ENCODE assay signal across 1 cellular context in the genomic region with DNA sequence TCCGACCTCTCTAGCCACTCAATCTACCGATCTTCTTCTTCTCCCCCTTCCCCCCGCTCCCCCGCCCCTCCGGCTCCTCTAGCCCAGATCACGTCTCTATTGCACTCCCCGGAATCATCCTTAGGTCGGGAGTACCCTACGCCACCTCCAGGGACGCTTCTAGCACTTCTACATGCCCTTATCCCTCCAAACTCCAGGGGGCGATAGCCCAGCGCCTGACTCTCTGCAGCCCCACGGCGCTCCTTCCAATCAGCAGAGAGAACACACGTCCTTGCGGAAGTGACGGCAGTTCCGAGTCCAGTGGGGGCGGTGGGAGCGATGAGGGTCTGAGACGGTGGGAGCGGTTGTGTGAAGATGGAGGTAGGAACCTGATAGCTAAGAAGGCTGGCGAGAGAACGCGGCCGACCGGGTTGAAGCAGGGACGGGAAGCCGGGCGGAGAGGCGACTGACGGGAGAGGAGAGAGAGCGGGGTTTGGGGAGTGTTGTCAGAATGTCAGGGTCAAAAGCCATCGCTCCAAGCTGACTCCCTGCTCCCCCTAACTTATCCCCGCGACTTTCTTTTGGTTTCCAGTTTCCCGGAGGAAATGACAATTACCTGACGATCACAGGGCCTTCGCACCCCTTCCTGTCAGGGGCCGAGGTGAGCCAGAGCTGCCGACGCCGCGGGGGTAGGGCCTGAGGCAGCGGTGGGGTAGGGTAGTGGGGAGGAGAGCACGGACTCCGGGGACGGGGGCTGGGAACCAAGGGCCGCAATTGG.
TF ChIP-seq lines count a peak whose summit lies in the region.

A gene (minus strand): TSS at position 35 of the 757 bp plus-strand sequence. CDS start 87 bp downstream, outside the sequence.
A gene (plus strand): TSS at position 271 of the 757 bp plus-strand sequence. CDS start 84 bp downstream, at position 355.

TF ChIP-seq in HepG2, 621 proteins besides CTCF, POLR2A, EP300 and RAD21 (continued from another document and continues in another):
- no peak for TF ChIP-seq SETDB1 (CRISPR knock-in tag; IDR thresholded peaks at IDR 0.05; ENCODE audit: borderline replicate concordance)
- TF ChIP-seq, protein P1, sequence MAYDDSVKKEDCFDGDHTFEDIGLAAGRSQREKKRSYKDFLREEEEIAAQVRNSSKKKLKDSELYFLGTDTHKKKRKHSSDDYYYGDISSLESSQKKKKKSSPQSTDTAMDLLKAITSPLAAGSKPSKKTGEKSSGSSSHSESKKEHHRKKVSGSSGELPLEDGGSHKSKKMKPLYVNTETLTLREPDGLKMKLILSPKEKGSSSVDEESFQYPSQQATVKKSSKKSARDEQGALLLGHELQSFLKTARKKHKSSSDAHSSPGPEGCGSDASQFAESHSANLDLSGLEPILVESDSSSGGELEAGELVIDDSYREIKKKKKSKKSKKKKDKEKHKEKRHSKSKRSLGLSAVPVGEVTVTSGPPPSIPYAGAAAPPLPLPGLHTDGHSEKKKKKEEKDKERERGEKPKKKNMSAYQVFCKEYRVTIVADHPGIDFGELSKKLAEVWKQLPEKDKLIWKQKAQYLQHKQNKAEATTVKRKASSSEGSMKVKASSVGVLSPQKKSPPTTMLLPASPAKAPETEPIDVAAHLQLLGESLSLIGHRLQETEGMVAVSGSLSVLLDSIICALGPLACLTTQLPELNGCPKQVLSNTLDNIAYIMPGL (CRISPR knock-in tag; IDR thresholded peaks at IDR 0.05; ENCODE audit: borderline replicate concordance in 1 of 2, low read depth in 1 of 2) = peak; percentile 86 to 97; a peak in 3 of 4 replicates
- TF ChIP-seq SKI (IDR thresholded peaks at IDR 0.05; ENCODE audit: partially characterized antibody) = peak; percentile 49
- TF ChIP-seq SMC3 (IDR thresholded peaks at IDR 0.05; ENCODE audit: low read length) = peak; percentile 61
- TF ChIP-seq ZNF713 (CRISPR knock-in tag; IDR thresholded peaks at IDR 0.05) = 0 out of 2 replicates have a peak, but pooled peaks have one; percentile 73
- TF ChIP-seq SMAD9 (CRISPR knock-in tag; IDR thresholded peaks at IDR 0.05) = 0 out of 2 replicates have a peak, but pooled peaks have one; percentile 38
- TF ChIP-seq, protein P2, sequence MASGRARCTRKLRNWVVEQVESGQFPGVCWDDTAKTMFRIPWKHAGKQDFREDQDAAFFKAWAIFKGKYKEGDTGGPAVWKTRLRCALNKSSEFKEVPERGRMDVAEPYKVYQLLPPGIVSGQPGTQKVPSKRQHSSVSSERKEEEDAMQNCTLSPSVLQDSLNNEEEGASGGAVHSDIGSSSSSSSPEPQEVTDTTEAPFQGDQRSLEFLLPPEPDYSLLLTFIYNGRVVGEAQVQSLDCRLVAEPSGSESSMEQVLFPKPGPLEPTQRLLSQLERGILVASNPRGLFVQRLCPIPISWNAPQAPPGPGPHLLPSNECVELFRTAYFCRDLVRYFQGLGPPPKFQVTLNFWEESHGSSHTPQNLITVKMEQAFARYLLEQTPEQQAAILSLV (CRISPR knock-in tag; IDR thresholded peaks at IDR 0.05; ENCODE audit: borderline replicate concordance) = peak; percentile 94; the same call in 1 of the 2 replicates
- TF ChIP-seq ZNF563 (CRISPR knock-in tag; IDR thresholded peaks at IDR 0.05) = peak; percentile 94
- TF ChIP-seq ZNF850 (CRISPR knock-in tag; conservative IDR thresholded peaks at IDR 0.05) = no peak
- TF ChIP-seq, protein P3, sequence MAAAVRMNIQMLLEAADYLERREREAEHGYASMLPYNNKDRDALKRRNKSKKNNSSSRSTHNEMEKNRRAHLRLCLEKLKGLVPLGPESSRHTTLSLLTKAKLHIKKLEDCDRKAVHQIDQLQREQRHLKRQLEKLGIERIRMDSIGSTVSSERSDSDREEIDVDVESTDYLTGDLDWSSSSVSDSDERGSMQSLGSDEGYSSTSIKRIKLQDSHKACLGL (CRISPR knock-in tag; IDR thresholded peaks at IDR 0.05) = peak; percentile 73; the same call in 1 of the 2 replicates
- peak; percentile 93 for TF ChIP-seq SALL1 (CRISPR knock-in tag; IDR thresholded peaks at IDR 0.05)
- TF ChIP-seq, protein P4, sequence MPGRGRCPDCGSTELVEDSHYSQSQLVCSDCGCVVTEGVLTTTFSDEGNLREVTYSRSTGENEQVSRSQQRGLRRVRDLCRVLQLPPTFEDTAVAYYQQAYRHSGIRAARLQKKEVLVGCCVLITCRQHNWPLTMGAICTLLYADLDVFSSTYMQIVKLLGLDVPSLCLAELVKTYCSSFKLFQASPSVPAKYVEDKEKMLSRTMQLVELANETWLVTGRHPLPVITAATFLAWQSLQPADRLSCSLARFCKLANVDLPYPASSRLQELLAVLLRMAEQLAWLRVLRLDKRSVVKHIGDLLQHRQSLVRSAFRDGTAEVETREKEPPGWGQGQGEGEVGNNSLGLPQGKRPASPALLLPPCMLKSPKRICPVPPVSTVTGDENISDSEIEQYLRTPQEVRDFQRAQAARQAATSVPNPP (CRISPR knock-in tag; IDR thresholded peaks at IDR 0.05) = 0 out of 2 replicates have a peak, but pooled peaks have one; percentile 80
- peak; percentile 75; the same call in 1 of the 2 replicates for TF ChIP-seq GTF3A (CRISPR knock-in tag; conservative IDR thresholded peaks at IDR 0.05)
- TF ChIP-seq EZH2 (conservative IDR thresholded peaks at IDR 0.05; ENCODE audit: low read depth, low read length) = no peak
- TF ChIP-seq, protein P5, sequence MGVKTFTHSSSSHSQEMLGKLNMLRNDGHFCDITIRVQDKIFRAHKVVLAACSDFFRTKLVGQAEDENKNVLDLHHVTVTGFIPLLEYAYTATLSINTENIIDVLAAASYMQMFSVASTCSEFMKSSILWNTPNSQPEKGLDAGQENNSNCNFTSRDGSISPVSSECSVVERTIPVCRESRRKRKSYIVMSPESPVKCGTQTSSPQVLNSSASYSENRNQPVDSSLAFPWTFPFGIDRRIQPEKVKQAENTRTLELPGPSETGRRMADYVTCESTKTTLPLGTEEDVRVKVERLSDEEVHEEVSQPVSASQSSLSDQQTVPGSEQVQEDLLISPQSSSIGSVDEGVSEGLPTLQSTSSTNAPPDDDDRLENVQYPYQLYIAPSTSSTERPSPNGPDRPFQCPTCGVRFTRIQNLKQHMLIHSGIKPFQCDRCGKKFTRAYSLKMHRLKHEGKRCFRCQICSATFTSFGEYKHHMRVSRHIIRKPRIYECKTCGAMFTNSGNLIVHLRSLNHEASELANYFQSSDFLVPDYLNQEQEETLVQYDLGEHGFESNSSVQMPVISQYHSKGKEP (CRISPR knock-in tag; IDR thresholded peaks at IDR 0.05) = no peak
- peak; percentile 99 for TF ChIP-seq CREM (IDR thresholded peaks at IDR 0.05)
- peak; percentile 79; the same call in 1 of the 2 replicates for TF ChIP-seq CREM (CRISPR knock-in tag; IDR thresholded peaks at IDR 0.05)
- TF ChIP-seq ZNF550 (CRISPR knock-in tag; IDR thresholded peaks at IDR 0.05; ENCODE audit: borderline replicate concordance) = peak; percentile 82; the same call in 1 of the 2 replicates
- TF ChIP-seq, protein P6, sequence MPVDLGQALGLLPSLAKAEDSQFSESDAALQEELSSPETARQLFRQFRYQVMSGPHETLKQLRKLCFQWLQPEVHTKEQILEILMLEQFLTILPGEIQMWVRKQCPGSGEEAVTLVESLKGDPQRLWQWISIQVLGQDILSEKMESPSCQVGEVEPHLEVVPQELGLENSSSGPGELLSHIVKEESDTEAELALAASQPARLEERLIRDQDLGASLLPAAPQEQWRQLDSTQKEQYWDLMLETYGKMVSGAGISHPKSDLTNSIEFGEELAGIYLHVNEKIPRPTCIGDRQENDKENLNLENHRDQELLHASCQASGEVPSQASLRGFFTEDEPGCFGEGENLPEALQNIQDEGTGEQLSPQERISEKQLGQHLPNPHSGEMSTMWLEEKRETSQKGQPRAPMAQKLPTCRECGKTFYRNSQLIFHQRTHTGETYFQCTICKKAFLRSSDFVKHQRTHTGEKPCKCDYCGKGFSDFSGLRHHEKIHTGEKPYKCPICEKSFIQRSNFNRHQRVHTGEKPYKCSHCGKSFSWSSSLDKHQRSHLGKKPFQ (CRISPR knock-in tag; IDR thresholded peaks at IDR 0.05; ENCODE audit: insufficient replicate concordance) = no peak
- TF ChIP-seq, protein P7, sequence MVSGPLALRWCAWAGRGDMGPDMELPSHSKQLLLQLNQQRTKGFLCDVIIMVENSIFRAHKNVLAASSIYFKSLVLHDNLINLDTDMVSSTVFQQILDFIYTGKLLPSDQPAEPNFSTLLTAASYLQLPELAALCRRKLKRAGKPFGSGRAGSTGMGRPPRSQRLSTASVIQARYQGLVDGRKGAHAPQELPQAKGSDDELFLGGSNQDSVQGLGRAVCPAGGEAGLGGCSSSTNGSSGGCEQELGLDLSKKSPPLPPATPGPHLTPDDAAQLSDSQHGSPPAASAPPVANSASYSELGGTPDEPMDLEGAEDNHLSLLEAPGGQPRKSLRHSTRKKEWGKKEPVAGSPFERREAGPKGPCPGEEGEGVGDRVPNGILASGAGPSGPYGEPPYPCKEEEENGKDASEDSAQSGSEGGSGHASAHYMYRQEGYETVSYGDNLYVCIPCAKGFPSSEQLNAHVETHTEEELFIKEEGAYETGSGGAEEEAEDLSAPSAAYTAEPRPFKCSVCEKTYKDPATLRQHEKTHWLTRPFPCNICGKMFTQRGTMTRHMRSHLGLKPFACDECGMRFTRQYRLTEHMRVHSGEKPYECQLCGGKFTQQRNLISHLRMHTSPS (CRISPR knock-in tag; IDR thresholded peaks at IDR 0.05; ENCODE audit: low read depth) = no peak
- peak; percentile 88 for TF ChIP-seq ZNF788 (CRISPR knock-in tag; IDR thresholded peaks at IDR 0.05; ENCODE audit: borderline replicate concordance)
- TF ChIP-seq, protein P8, sequence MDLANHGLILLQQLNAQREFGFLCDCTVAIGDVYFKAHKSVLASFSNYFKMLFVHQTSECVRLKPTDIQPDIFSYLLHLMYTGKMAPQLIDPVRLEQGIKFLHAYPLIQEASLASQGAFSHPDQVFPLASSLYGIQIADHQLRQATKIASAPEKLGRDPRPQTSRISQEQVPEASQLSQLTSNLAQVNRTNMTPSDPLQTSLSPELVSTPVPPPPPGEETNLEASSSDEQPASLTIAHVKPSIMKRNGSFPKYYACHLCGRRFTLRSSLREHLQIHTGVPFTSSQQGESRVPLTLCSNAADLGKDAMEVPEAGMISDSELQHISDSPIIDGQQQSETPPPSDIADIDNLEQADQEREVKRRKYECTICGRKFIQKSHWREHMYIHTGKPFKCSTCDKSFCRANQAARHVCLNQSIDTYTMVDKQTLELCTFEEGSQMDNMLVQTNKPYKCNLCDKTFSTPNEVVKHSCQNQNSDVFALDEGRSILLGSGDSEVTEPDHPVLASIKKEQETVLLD (CRISPR knock-in tag; IDR thresholded peaks at IDR 0.05; ENCODE audit: low read depth) = peak; percentile 83
- peak; percentile 93; the same call in 1 of the 2 replicates for TF ChIP-seq PCBP1 (IDR thresholded peaks at IDR 0.05; ENCODE audit: borderline replicate concordance, low read depth, low read length)
- TF ChIP-seq PTBP1 (IDR thresholded peaks at IDR 0.05; ENCODE audit: low read depth, low read length, poor library complexity, severe bottlenecking) = no peak
- TF ChIP-seq GATA4 (IDR thresholded peaks at IDR 0.05; ENCODE audit: borderline replicate concordance, low read depth) = peak; percentile 51; the same call in 1 of the 2 replicates
- peak; percentile 97 for TF ChIP-seq ZBTB7A (CRISPR knock-in tag; IDR thresholded peaks at IDR 0.05)
- TF ChIP-seq TOPORS (CRISPR knock-in tag; IDR thresholded peaks at IDR 0.05) = no peak
- peak; percentile 88; the same call in 1 of the 2 replicates for TF ChIP-seq KDM5B (CRISPR knock-in tag; IDR thresholded peaks at IDR 0.05; ENCODE audit: borderline replicate concordance)
- TF ChIP-seq, protein P9, sequence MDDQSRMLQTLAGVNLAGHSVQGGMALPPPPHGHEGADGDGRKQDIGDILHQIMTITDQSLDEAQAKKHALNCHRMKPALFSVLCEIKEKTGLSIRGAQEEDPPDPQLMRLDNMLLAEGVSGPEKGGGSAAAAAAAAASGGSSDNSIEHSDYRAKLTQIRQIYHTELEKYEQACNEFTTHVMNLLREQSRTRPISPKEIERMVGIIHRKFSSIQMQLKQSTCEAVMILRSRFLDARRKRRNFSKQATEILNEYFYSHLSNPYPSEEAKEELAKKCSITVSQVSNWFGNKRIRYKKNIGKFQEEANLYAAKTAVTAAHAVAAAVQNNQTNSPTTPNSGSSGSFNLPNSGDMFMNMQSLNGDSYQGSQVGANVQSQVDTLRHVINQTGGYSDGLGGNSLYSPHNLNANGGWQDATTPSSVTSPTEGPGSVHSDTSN (CRISPR knock-in tag; IDR thresholded peaks at IDR 0.05; ENCODE audit: borderline replicate concordance) = peak; percentile 77
- TF ChIP-seq SMAD3 (CRISPR knock-in tag; IDR thresholded peaks at IDR 0.05) = peak; percentile 94
- TF ChIP-seq XRCC5 (optimal IDR thresholded peaks at IDR 0.05; ENCODE audit: low read length) = peak; percentile 99
